Comparison of ENCODE assay signal across 8 cellular contexts in genomic region chr2:200756618-200757321, GRCh38. TPM values are rescaled to one million over a fixed set of nuclear protein-coding genes. Genes with fewer than 3 reads are reported as not detected.
DNase-seq lines count a peak whose midpoint lies in the region; ATAC-seq, FAIRE-seq and TF ChIP-seq lines count a peak whose summit lies in the region.

No MANE protein-coding gene starts in this region.

- no peaks in the 10 kb centered on the region for H3K36me3 Mint-ChIP-seq in H9 (ENCODE audit: insufficient read depth in 1 of 3, low read depth in 3 of 3)

- peaks cover 2% of the 10 kb centered on the region for H3K27me3 Mint-ChIP-seq in H9 (ENCODE audit: low read depth)

- DNase-seq in BE2C: peak; percentile 25
- DNase-seq in H9: peak; percentile 41
- DNase-seq in RCC 7860 (ENCODE audit: low spot score): peak; percentile 98
- DNase-seq in iris pigment epithelial cell (ENCODE audit: low read depth): peak; percentile 92
- DNase-seq in NCI-H446 treated with DMSO at 0.1 percent for 48 hours (lab: John Stamatoyannopoulos, UW): no peak
- no peak for DNase-seq in T-helper 1 cell

- no peak overlapping the region for H4K5ac ChIP-seq in H9 (ENCODE audit: insufficient read length, low read depth, low read length)

- WGBS in H9 (ENCODE audit: extremely low coverage, insufficient read length, low lambda C conversion rate): no CpG with 5 or more reads among the region's 4 CpGs

- H3K79me1 ChIP-seq in H9 (ENCODE audit: insufficient read depth, low read depth, low read length, poor library complexity, severe bottlenecking): no peaks in the 10 kb centered on the region

- no peak overlapping the region for H3K4me3 Mint-ChIP-seq in H9

- no peak overlapping the region for H2BK5ac ChIP-seq in H9 (ENCODE audit: insufficient read length, low read length)

- peaks cover 12 to 15% of the 10 kb centered on the region in 2 experiments; a peak in 3 of 4 replicates for H3K4me1 Mint-ChIP-seq in H9

- no peak overlapping the region for H4K91ac ChIP-seq in H9 (ENCODE audit: insufficient read length, low read depth, low read length)

- no peaks in the 10 kb centered on the region for H3K36me3 ChIP-seq in BE2C

- H3K27ac ChIP-seq in H9 (ENCODE audit: insufficient read length, low read depth, low read length): no peak overlapping the region

- H3K9me3 ChIP-seq in BE2C (no peaks in the 10 kb centered on the region), H9 (ENCODE audit: control insufficient read depth, low read depth, low read length) (no peaks in the 10 kb centered on the region)

- H3K79me2 ChIP-seq in H9 (ENCODE audit: insufficient read depth, low read length): no peaks in the 10 kb centered on the region

- H4K20me1 ChIP-seq in H9 (ENCODE audit: control insufficient read depth, insufficient read depth, insufficient read length): no peaks in the 10 kb centered on the region

- no peak overlapping the region for H3K56ac ChIP-seq in H9 (ENCODE audit: insufficient read length, low read depth, low read length)

- H3K23ac ChIP-seq in H9 (ENCODE audit: insufficient read length, low read depth, low read length): no peak overlapping the region

- no peak overlapping the region for H2AFZ ChIP-seq in H9 (ENCODE audit: low read length)

- peak; percentile 97 for FAIRE-seq in RCC 7860 (lab: Jason Lieb, UNC)

- no peak overlapping the region for H4K8ac ChIP-seq in H9 (replicated peaks; ENCODE audit: insufficient read length, low read depth, low read length)

- H3K18ac ChIP-seq in H9 (ENCODE audit: insufficient read length, low read depth, low read length): no peak overlapping the region

- H3K9me3 Mint-ChIP-seq in H9: no peaks in the 10 kb centered on the region

- H3K4me3 ChIP-seq in BE2C (ENCODE audit: low read depth, low read length): no peak overlapping the region

- TF ChIP-seq CTCF in BE2C (IDR thresholded peaks at IDR 0.05; ENCODE audit: low read depth, low read length) (no peak), H9 (conservative IDR thresholded peaks at IDR 0.05) (no peak)

- H3K4ac ChIP-seq in H9 (ENCODE audit: low read depth, low read length): no peak overlapping the region

- no peak overlapping the region for H3K14ac ChIP-seq in H9 (ENCODE audit: insufficient read depth, low read length)

- ATAC-seq in GM21717 (IDR thresholded peaks at IDR 0.05; ENCODE audit: unreplicated experiment) (no peak), HG02852 (IDR thresholded peaks at IDR 0.05; ENCODE audit: unreplicated experiment) (no peak)

- H3K23me2 ChIP-seq in H9 (ENCODE audit: insufficient read length, low read depth, low read length, poor library complexity, severe bottlenecking): no peaks in the 10 kb centered on the region

- no peak overlapping the region for H2BK12ac ChIP-seq in H9 (ENCODE audit: insufficient read length, low read depth, low read length)

- H3K4me1 ChIP-seq in BE2C (peaks cover 7% of the 10 kb centered on the region), H9 (ENCODE audit: insufficient read depth, low read length) (no peaks in the 10 kb centered on the region; the same call in 1 of the 2 replicates)

- H3T11ph ChIP-seq in H9 (ENCODE audit: low read length): no peak overlapping the region

- H3K27ac Mint-ChIP-seq in H9: peak overlapping the region in 1 of 3 experiments; percentile 28; a peak in 1 of 7 replicates

- no peak overlapping the region for H3K4me2 ChIP-seq in H9 (ENCODE audit: insufficient read depth, insufficient read length, low read length)

- no peak overlapping the region for H2BK120ac ChIP-seq in H9 (ENCODE audit: low read depth, low read length, poor library complexity, severe bottlenecking)

- no peak overlapping the region for H3K9ac ChIP-seq in H9 (ENCODE audit: extremely low read depth, insufficient read length, low read length)

- H2BK15ac ChIP-seq in H9 (ENCODE audit: low read depth, low read length): no peak overlapping the region

- H2AK5ac ChIP-seq in H9 (ENCODE audit: insufficient read length, low read length): no peak overlapping the region

- H3K27me3 ChIP-seq in BE2C (no peaks in the 10 kb centered on the region), H9 (ENCODE audit: insufficient read depth, low read length) (no peaks in the 10 kb centered on the region)

- no peak overlapping the region for H2BK20ac ChIP-seq in H9 (ENCODE audit: low read depth, low read length, poor library complexity, severe bottlenecking)

RNA-seq across cellular contexts. Expression of gene BZW1, which starts 54.9 kb away (rescaled TPM):
- 137 TPM for polyA plus RNA-seq in BE2C (2012; ENCODE audit: insufficient read depth, insufficient read length, low read depth)
- 366 and 370 TPM in 2 replicates for total RNA-seq in H9 (2021)

Comparison
In these comparisons a context has a peak if more than half of its experiments do, and no peak if none do; other contexts are left out.
1. DNase-seq: peak in BE2C (single experiment), H9 (single experiment), RCC 7860 (single experiment) and iris pigment epithelial cell (single experiment); none in NCI-H446 treated with DMSO at 0.1 percent for 48 hours (single experiment) and T-helper 1 cell (0 of 5).